Comparison of ENCODE assay signal across 23 cellular contexts in genomic region chr7:143906895-143907294, GRCh38. TPM values are rescaled to one million over a fixed set of nuclear protein-coding genes. Genes with fewer than 3 reads are reported as not detected.
"Had no signal": no experiment of that assay in that cellular context is flagged by ENCODE, and none has a peak within 500 bp of the region (broad histone marks: within the 10 kb centered on the region; RNA-seq: fewer than 3 reads in every experiment).

No MANE protein-coding gene starts in this region.

- H3K27me3 ChIP-seq: dorsolateral prefrontal cortex, gastroesophageal sphincter, heart right ventricle, right atrium auricular region, suprapubic skin had no signal

- H3K27ac ChIP-seq: dorsolateral prefrontal cortex, heart right ventricle, right atrium auricular region, skin epidermis, suprapubic skin had no signal

- H3K4me3 Mint-ChIP-seq: activated CD4-positive, alpha-beta T cell treated with anti-CD3 and anti-CD28 coated beads, Interleukin-2, amount 10 ng/mL, durations not matched to agents 7 days and 5 days; activated T-helper 17 cell treated with anti-CD3 and anti-CD28 coated beads, Interleukin-2, amount 50 U/mL, for 72 hours; natural killer cell treated with Interleukin-12 subunit alpha and Interleukin-12 subunit beta and Interleukin-15 and Interleukin-18, amount 100 ng/mL, for 72 hours; T-helper 2 cell treated with Interferon-gamma antibody and Interleukin-4, amounts not matched to agents 5 μg/mL and 100 μg/mL, for 36 hours; type B pancreatic cell had no signal

- DNase-seq: activated CD4-positive, alpha-beta T cell treated with anti-CD3 and anti-CD28 coated beads, Interleukin-2, amount 10 ng/mL, durations not matched to agents 7 days and 5 days; activated naive CD4-positive, alpha-beta T cell treated with Interleukin-2 at 50 U/mL for 16 hours; activated T-cell treated with anti-CD3 and anti-CD28 coated beads for 4 hours; dorsolateral prefrontal cortex; heart right ventricle; kidney glomerular epithelial cell; left ventricle myocardium superior; occipital lobe; stimulated activated CD4-positive, alpha-beta T cell treated with anti-CD3 and anti-CD28 coated beads, Interleukin-4, amount 100 ng/mL, for 24 hours; stimulated activated naive CD8-positive, alpha-beta T cell treated with anti-CD3 and anti-CD28 coated beads, Interleukin-15, Interleukin-2, amounts not matched to agents 100 U/mL and 50 U/mL, for 24 hours had no signal

- H3K36me3 ChIP-seq: gastroesophageal sphincter, heart right ventricle, right atrium auricular region, suprapubic skin had no signal

- H3K9me3 Mint-ChIP-seq: activated CD4-positive, alpha-beta T cell treated with anti-CD3 and anti-CD28 coated beads, Interleukin-2, amount 10 ng/mL, durations not matched to agents 7 days and 5 days; activated T-helper 17 cell treated with anti-CD3 and anti-CD28 coated beads, Interleukin-2, amount 50 U/mL, for 72 hours; natural killer cell treated with Interleukin-12 subunit alpha and Interleukin-12 subunit beta and Interleukin-15 and Interleukin-18, amount 100 ng/mL, for 72 hours; T-helper 2 cell treated with Interferon-gamma antibody and Interleukin-4, amounts not matched to agents 5 μg/mL and 100 μg/mL, for 36 hours; type B pancreatic cell had no signal

- ATAC-seq: activated T-helper 17 cell treated with anti-CD3 and anti-CD28 coated beads, Interleukin-2, amount 50 U/mL, for 72 hours; gastroesophageal sphincter; heart right ventricle; left ventricle myocardium superior; natural killer cell treated with Interleukin-12 subunit alpha and Interleukin-12 subunit beta and Interleukin-15 and Interleukin-18, amount 100 ng/mL, for 72 hours; stimulated activated naive CD8-positive, alpha-beta T cell treated with anti-CD3 and anti-CD28 coated beads, Interleukin-15, Interleukin-2, amounts not matched to agents 100 U/mL and 50 U/mL, for 24 hours had no signal

- H3K27me3 Mint-ChIP-seq: type B pancreatic cell had no signal

- H3K9me3 ChIP-seq: gastroesophageal sphincter, heart right ventricle, right atrium auricular region, suprapubic skin had no signal

- H3K4me3 ChIP-seq: dorsolateral prefrontal cortex, gastroesophageal sphincter, heart right ventricle, right atrium auricular region, skin epidermis, suprapubic skin had no signal

- H3K36me3 Mint-ChIP-seq: natural killer cell treated with Interleukin-12 subunit alpha and Interleukin-12 subunit beta and Interleukin-15 and Interleukin-18, amount 100 ng/mL, for 72 hours; type B pancreatic cell had no signal

- H3K27ac Mint-ChIP-seq: activated CD4-positive, alpha-beta T cell treated with anti-CD3 and anti-CD28 coated beads, Interleukin-2, amount 10 ng/mL, durations not matched to agents 7 days and 5 days; activated T-helper 17 cell treated with anti-CD3 and anti-CD28 coated beads, Interleukin-2, amount 50 U/mL, for 72 hours; natural killer cell treated with Interleukin-12 subunit alpha and Interleukin-12 subunit beta and Interleukin-15 and Interleukin-18, amount 100 ng/mL, for 72 hours; T-helper 2 cell treated with Interferon-gamma antibody and Interleukin-4, amounts not matched to agents 5 μg/mL and 100 μg/mL, for 36 hours; type B pancreatic cell had no signal

RNA-seq across cellular contexts. Expression of gene OR2F2, which starts 28.1 kb away (rescaled TPM):
- total RNA-seq: activated CD4-positive, alpha-beta T cell treated with anti-CD3 and anti-CD28 coated beads, Interleukin-2, amount 10 ng/mL, durations not matched to agents 7 days and 5 days; activated CD8-positive, alpha-beta memory T cell treated with anti-CD3 and anti-CD28 coated beads for 36 hours; activated T-helper 17 cell treated with anti-CD3 and anti-CD28 coated beads, Interleukin-2, amount 50 U/mL, for 72 hours; dorsolateral prefrontal cortex; gastroesophageal sphincter; heart right ventricle; left ventricle myocardium superior; mesenteric fat pad; natural killer cell treated with Interleukin-12 subunit alpha and Interleukin-12 subunit beta and Interleukin-15 and Interleukin-18, amount 100 ng/mL, for 72 hours; occipital lobe; posterior vena cava; right atrium auricular region; suprapubic skin had no signal
- polyA plus RNA-seq: adipose tissue, esophagus, heart right ventricle had no signal

RNA-seq across cellular contexts. Expression of gene OR2F1, which starts 47.7 kb away (rescaled TPM):
- total RNA-seq: activated CD4-positive, alpha-beta T cell treated with anti-CD3 and anti-CD28 coated beads, Interleukin-2, amount 10 ng/mL, durations not matched to agents 7 days and 5 days; activated CD8-positive, alpha-beta memory T cell treated with anti-CD3 and anti-CD28 coated beads for 36 hours; activated T-helper 17 cell treated with anti-CD3 and anti-CD28 coated beads, Interleukin-2, amount 50 U/mL, for 72 hours; gastroesophageal sphincter; heart right ventricle; left ventricle myocardium superior; mesenteric fat pad; natural killer cell treated with Interleukin-12 subunit alpha and Interleukin-12 subunit beta and Interleukin-15 and Interleukin-18, amount 100 ng/mL, for 72 hours; occipital lobe; posterior vena cava; right atrium auricular region; suprapubic skin had no signal
- polyA plus RNA-seq: adipose tissue, esophagus, heart right ventricle had no signal
